ENCODE assay signal across 29 cellular contexts in genomic region chr1:3026581-3027511, GRCh38. TPM values are rescaled to one million over a fixed set of nuclear protein-coding genes. Genes with fewer than 3 reads are reported as not detected.
"Had no signal": no experiment of that assay in that cellular context is flagged by ENCODE, and none has a peak within 500 bp of the region (broad histone marks: within the 10 kb centered on the region; RNA-seq: fewer than 3 reads in every experiment).

No MANE protein-coding gene starts in this region.

- H3K27me3 ChIP-seq: ascending aorta, brain microvascular endothelial cell had no signal

- ATAC-seq: activated CD4-positive, alpha-beta T cell treated with anti-CD3 and anti-CD28 coated beads for 36 hours; activated T-cell treated with anti-CD3 and anti-CD28 coated beads, Interleukin-2, amount 50 U/mL, for 4 hours; esophagus mucosa had no signal

- H3K4me3 Mint-ChIP-seq: activated CD4-positive, alpha-beta T cell treated with anti-CD3 and anti-CD28 coated beads for 36 hours; activated naive CD8-positive, alpha-beta T cell; activated T-cell treated with anti-CD3 and anti-CD28 coated beads, Interleukin-2, amount 50 U/mL, for 4 hours; memory B cell had no signal

- H3K9me3 ChIP-seq: adrenal gland, ascending aorta, thoracic aorta had no signal

- H3K27ac Mint-ChIP-seq: activated CD4-positive, alpha-beta T cell treated with anti-CD3 and anti-CD28 coated beads for 36 hours; activated naive CD8-positive, alpha-beta T cell; memory B cell had no signal

- H3K4me3 ChIP-seq: adrenal gland, ascending aorta, thoracic aorta had no signal

- H3K4me1 Mint-ChIP-seq: activated CD4-positive, alpha-beta T cell treated with anti-CD3 and anti-CD28 coated beads for 36 hours; memory B cell had no signal

- H3K36me3 Mint-ChIP-seq: activated naive CD8-positive, alpha-beta T cell; memory B cell had no signal

- H3K36me3 ChIP-seq: adrenal gland, ascending aorta, brain microvascular endothelial cell, thoracic aorta, WERI-Rb-1 had no signal

- H3K4me1 ChIP-seq: adrenal gland, ascending aorta had no signal

- H3K9me3 Mint-ChIP-seq: activated T-cell treated with anti-CD3 and anti-CD28 coated beads, Interleukin-2, amount 50 U/mL, for 4 hours; memory B cell had no signal

- DNase-seq: activated CD4-positive, alpha-beta T cell treated with anti-CD3 and anti-CD28 coated beads for 36 hours; activated CD4-positive, alpha-beta T cell treated with anti-CD3 and anti-CD28 coated beads, Interleukin-2, amount 50 U/mL, for 4 hours; activated CD8-positive, alpha-beta memory T cell treated with anti-CD3 and anti-CD28 coated beads for 24 hours; activated CD8-positive, alpha-beta memory T cell treated with anti-CD3 and anti-CD28 coated beads, Interleukin-2, amount 50 U/mL, for 4 hours; activated T-cell treated with anti-CD3 and anti-CD28 coated beads, Interleukin-2, amount 50 U/mL, for 4 hours; adrenal gland; brain microvascular endothelial cell; central memory CD4-positive, alpha-beta T cell; effector memory CD4-positive, alpha-beta T cell; foreskin melanocyte; hippocampal formation; occipital lobe; stimulated activated CD4-positive, alpha-beta T cell treated with anti-CD3 and anti-CD28 coated beads, Interleukin-4, amount 100 ng/mL, for 1 hour; stimulated activated naive CD4-positive, alpha-beta T cell; T-helper 1 cell; WERI-Rb-1 had no signal

- H3K27ac ChIP-seq: adrenal gland, ascending aorta, brain microvascular endothelial cell, thoracic aorta, WERI-Rb-1 had no signal

- H3K27me3 Mint-ChIP-seq: activated CD4-positive, alpha-beta T cell treated with anti-CD3 and anti-CD28 coated beads for 36 hours; activated naive CD8-positive, alpha-beta T cell had no signal

RNA-seq across cellular contexts. Expression of gene ACTRT2, which starts 5.6 kb away (rescaled TPM):
- total RNA-seq: activated CD4-positive, alpha-beta T cell treated with anti-CD3 and anti-CD28 coated beads for 36 hours; activated T-cell treated with anti-CD3 and anti-CD28 coated beads, Interleukin-2, amount 50 U/mL, for 4 hours; adrenal gland; ascending aorta; dermis microvascular lymphatic vessel endothelial cell; endothelial cell of umbilical vein; esophagus mucosa; lower leg skin; mononuclear cell; myocyte; occipital lobe; renal cortical epithelial cell; thoracic aorta; urinary bladder had no signal
- polyA plus RNA-seq: adrenal gland, endothelial cell of umbilical vein, neural cell, urinary bladder had no signal

RNA-seq across cellular contexts. Expression of gene PRDM16, which starts 42.2 kb away (rescaled TPM):
- total RNA-seq: dermis microvascular lymphatic vessel endothelial cell, endothelial cell of umbilical vein, mononuclear cell, myocyte had no signal
- polyA plus RNA-seq: endothelial cell of umbilical vein had no signal
